ENCODE assay signal across 21 cellular contexts in genomic region chr9:80691229-80691628, GRCh38.
"Had no signal": no experiment of that assay in that cellular context is flagged by ENCODE, and none has a peak within 500 bp of the region (broad histone marks: within the 10 kb centered on the region; RNA-seq: fewer than 3 reads in every experiment).

No MANE protein-coding gene starts in this region.

- H3K4me1 Mint-ChIP-seq: naive thymus-derived CD4-positive, alpha-beta T cell had no signal

- H3K27me3 ChIP-seq: colonic mucosa, esophagus squamous epithelium, hepatocyte, left lung, neutrophil, sigmoid colon, stomach had no signal

- H3K36me3 ChIP-seq: colonic mucosa, esophagus squamous epithelium, left lung, neutrophil, sigmoid colon, stomach had no signal

- H2AFZ ChIP-seq: hepatocyte had no signal

- H3K27ac ChIP-seq: colonic mucosa, esophagus squamous epithelium, hepatocyte, left lung, neutrophil, psoas muscle, sigmoid colon, skin epidermis, stomach had no signal

- H3K79me2 ChIP-seq: hepatocyte had no signal

- DNase-seq: colonic mucosa; dermis blood vessel endothelial cell; esophagus squamous epithelium; foreskin melanocyte; head of caudate nucleus; islet precursor cell; left lung; naive thymus-derived CD4-positive, alpha-beta T cell; nephron progenitor cell; psoas muscle; retina; sigmoid colon; stimulated activated CD4-positive, alpha-beta T cell treated with anti-CD3 and anti-CD28 coated beads, Interleukin-2, amount 100 ng/mL, for 24 hours; stimulated activated CD4-positive, alpha-beta T cell treated with anti-CD3 and anti-CD28 coated beads, Interleukin-4, amount 100 ng/mL, for 4 hours; stimulated activated naive CD4-positive, alpha-beta T cell; stomach; trophoblast cell had no signal

- H3K4me2 ChIP-seq: hepatocyte had no signal

- H3K27me3 Mint-ChIP-seq: naive thymus-derived CD4-positive, alpha-beta T cell had no signal

- H3K4me3 Mint-ChIP-seq: naive thymus-derived CD4-positive, alpha-beta T cell; nephron progenitor cell had no signal

- H3K27ac Mint-ChIP-seq: naive thymus-derived CD4-positive, alpha-beta T cell; nephron progenitor cell had no signal

- H3K4me3 ChIP-seq: colonic mucosa, esophagus squamous epithelium, hepatocyte, left lung, lung, psoas muscle, sigmoid colon, skin epidermis, stomach had no signal

- ATAC-seq: left lung; naive thymus-derived CD4-positive, alpha-beta T cell; psoas muscle had no signal

- H3K4me1 ChIP-seq: colonic mucosa, esophagus squamous epithelium, left lung, psoas muscle, stomach had no signal

- H3K9me3 ChIP-seq: colonic mucosa, esophagus squamous epithelium, neutrophil, psoas muscle, sigmoid colon had no signal
